8 cellular contexts compared by ENCODE assay signal in genomic region chr16:80639636-80640035, GRCh38.
"Had no signal": no experiment of that assay in that cellular context is flagged by ENCODE, and none has a peak within 500 bp of the region (broad histone marks: within the 10 kb centered on the region; RNA-seq: fewer than 3 reads in every experiment).

No MANE protein-coding gene starts in this region.

- H3K9ac ChIP-seq: GM23248 had no signal

- DNase-seq: GM23248, GOT3, H9, HCEC 1CT, KBM-7 had no signal

- H3K4me3 ChIP-seq: GM23248 had no signal

- FAIRE-seq: H54, HepG2 had no signal

- H3K27me3 Mint-ChIP-seq: IgD-negative memory B cell had no signal

- H3K4me1 Mint-ChIP-seq: H9, IgD-negative memory B cell had no signal

- H3K27ac ChIP-seq: GM23248 had no signal

- H2AFZ ChIP-seq: GM23248 had no signal

- H3K27ac Mint-ChIP-seq: IgD-negative memory B cell had no signal

- ATAC-seq: HepG2 had no signal

- H3K4me3 Mint-ChIP-seq: H9, IgD-negative memory B cell had no signal
